1 cellular context compared by ENCODE assay signal in the genomic region with DNA sequence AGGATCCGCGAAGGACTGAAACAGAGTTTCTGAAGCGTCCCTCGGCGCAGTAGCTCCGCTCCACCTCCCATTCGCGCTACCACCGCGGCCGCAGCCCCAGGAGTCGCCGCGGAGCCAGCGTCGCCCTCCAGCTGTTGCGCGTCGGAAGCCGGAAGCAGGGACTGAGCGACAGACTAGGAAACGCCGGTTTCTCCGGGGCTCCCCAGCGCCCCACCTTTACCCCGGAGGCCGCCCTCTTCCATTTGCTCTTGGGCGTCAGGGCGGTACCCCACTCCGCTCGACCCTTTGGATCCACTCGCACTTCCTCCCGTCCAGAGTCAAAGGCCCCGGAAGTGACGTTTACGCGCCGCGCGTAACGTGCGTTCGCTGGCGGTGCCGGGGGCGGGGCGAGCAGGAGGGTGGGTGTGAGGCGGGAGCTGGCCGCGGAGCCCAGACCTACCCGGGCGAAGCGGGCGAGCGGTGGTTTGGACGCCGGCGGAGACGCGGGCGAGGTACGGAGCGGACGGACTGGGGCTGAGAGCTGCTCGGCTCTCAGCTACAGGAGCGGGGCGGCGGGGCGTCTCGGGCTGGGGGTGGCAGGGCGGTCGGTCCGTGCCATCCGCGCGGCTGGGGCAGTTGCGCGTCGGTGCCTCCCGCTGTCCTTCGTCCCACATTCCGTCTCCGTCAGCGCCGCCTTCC.
TF ChIP-seq lines count a peak whose summit lies in the region.

TSS of gene RABGEF1 (plus strand) at position 432 of the 678 bp plus-strand sequence. CDS start 31,167 bp downstream, outside the sequence.

TF ChIP-seq in K562, 482 proteins besides CTCF, POLR2A, EP300 and RAD21 (continued from another document and continues in another):
- TF ChIP-seq, protein P1, sequence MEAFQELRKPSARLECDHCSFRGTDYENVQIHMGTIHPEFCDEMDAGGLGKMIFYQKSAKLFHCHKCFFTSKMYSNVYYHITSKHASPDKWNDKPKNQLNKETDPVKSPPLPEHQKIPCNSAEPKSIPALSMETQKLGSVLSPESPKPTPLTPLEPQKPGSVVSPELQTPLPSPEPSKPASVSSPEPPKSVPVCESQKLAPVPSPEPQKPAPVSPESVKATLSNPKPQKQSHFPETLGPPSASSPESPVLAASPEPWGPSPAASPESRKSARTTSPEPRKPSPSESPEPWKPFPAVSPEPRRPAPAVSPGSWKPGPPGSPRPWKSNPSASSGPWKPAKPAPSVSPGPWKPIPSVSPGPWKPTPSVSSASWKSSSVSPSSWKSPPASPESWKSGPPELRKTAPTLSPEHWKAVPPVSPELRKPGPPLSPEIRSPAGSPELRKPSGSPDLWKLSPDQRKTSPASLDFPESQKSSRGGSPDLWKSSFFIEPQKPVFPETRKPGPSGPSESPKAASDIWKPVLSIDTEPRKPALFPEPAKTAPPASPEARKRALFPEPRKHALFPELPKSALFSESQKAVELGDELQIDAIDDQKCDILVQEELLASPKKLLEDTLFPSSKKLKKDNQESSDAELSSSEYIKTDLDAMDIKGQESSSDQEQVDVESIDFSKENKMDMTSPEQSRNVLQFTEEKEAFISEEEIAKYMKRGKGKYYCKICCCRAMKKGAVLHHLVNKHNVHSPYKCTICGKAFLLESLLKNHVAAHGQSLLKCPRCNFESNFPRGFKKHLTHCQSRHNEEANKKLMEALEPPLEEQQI (IDR thresholded peaks at IDR 0.05) = no peak
- TF ChIP-seq NONO (IDR thresholded peaks at IDR 0.05; ENCODE audit: low read depth in 2 of 2, low read length in 1 of 2) (peak in 1 of 2 experiments; percentile 44; a peak in 1 of 4 replicates), MAX (CRISPR knock-in tag; IDR thresholded peaks at IDR 0.05) (peak; percentile 66), MYC (IDR thresholded peaks at IDR 0.05; ENCODE audit: low read depth, low read length) (peak; percentile 54; the same call in 1 of the 2 replicates), MYC (CRISPR knock-in tag; IDR thresholded peaks at IDR 0.05; ENCODE audit: borderline replicate concordance, low read depth) (peak; percentile 32; the same call in 1 of the 2 replicates), EP400 (IDR thresholded peaks at IDR 0.05) (peak; percentile 83), CSDE1 (IDR thresholded peaks at IDR 0.05) (no peak), ATF3 (IDR thresholded peaks at IDR 0.05) (no peak), ATF3 (CRISPR knock-in tag; conservative IDR thresholded peaks at IDR 0.05) (0 out of 2 replicates have a peak, but pooled peaks have one; percentile 43), MTA1 (IDR thresholded peaks at IDR 0.05; ENCODE audit: borderline replicate concordance) (0 out of 2 replicates have a peak, but pooled peaks have one; percentile 40), ATF4 (CRISPR knock-in tag; IDR thresholded peaks at IDR 0.05) (0 out of 2 replicates have a peak, but pooled peaks have one; percentile 17), PHF8 (IDR thresholded peaks at IDR 0.05; ENCODE audit: borderline replicate concordance, low read length) (peak; percentile 78; the same call in 1 of the 2 replicates), NCOR1 (IDR thresholded peaks at IDR 0.05) (peak; percentile 23; the same call in 1 of the 2 replicates), NFIC (IDR thresholded peaks at IDR 0.05) (no peak), CBFA2T3 (IDR thresholded peaks at IDR 0.05) (no peak), HNRNPLL (IDR thresholded peaks at IDR 0.05; ENCODE audit: low read depth, low read length, poor library complexity, severe bottlenecking) (peak; percentile 95), E2F5 (CRISPR knock-in tag; IDR thresholded peaks at IDR 0.05) (no peak), ZNF511 (CRISPR knock-in tag; IDR thresholded peaks at IDR 0.05) (peak; percentile 65), GABPA (tag; conservative IDR thresholded peaks at IDR 0.05; ENCODE audit: low read depth) (peak; percentile 97), RBBP5 (IDR thresholded peaks at IDR 0.05; ENCODE audit: borderline replicate concordance, insufficient read depth, low read length, poor library complexity, severe bottlenecking) (peak; percentile 73), MED1 (CRISPR knock-in tag; IDR thresholded peaks at IDR 0.05; ENCODE audit: borderline replicate concordance) (no peak), RNF2 (IDR thresholded peaks at IDR 0.05) (peak; percentile 79), ZFP91 (CRISPR knock-in tag; IDR thresholded peaks at IDR 0.05) (peak; percentile 50; the same call in 1 of the 2 replicates), NCOA2 (IDR thresholded peaks at IDR 0.05; ENCODE audit: partially characterized antibody in 2 of 2) (no peak), EGR1 (conservative IDR thresholded peaks at IDR 0.05) (peak; percentile 90), KAT8 (IDR thresholded peaks at IDR 0.05; ENCODE audit: low read depth) (no peak), CREM (IDR thresholded peaks at IDR 0.05; ENCODE audit: low read depth) (peak; percentile 98), NFRKB (IDR thresholded peaks at IDR 0.05; ENCODE audit: low read depth) (peak; percentile 58; the same call in 1 of the 2 replicates), FOXK1 (CRISPR knock-in tag; IDR thresholded peaks at IDR 0.05; ENCODE audit: borderline replicate concordance) (no peak), HCFC1 (IDR thresholded peaks at IDR 0.05; ENCODE audit: low read depth, low read length) (peak; percentile 60; the same call in 1 of the 2 replicates), ZBTB2 (IDR thresholded peaks at IDR 0.05) (peak; percentile 95), RB1 (IDR thresholded peaks at IDR 0.05; ENCODE audit: low read depth) (peak; percentile 38), POLR2G (IDR thresholded peaks at IDR 0.05; ENCODE audit: low read depth, low read length) (peak; percentile 96), LCOR (CRISPR knock-in tag; IDR thresholded peaks at IDR 0.05) (peak; percentile 57; the same call in 1 of the 2 replicates), SIN3A (IDR thresholded peaks at IDR 0.05; ENCODE audit: borderline replicate concordance in 2 of 2, control insufficient read depth in 1 of 2, low read depth in 2 of 2, low read length in 2 of 2) (peak; percentile 87 to 93), KDM4B (IDR thresholded peaks at IDR 0.05; ENCODE audit: borderline replicate concordance in 2 of 2, low read depth in 1 of 2) (peak in 1 of 2 experiments; percentile 13; a peak in 1 of 4 replicates), BHLHE40 (IDR thresholded peaks at IDR 0.05; ENCODE audit: low read length) (0 out of 2 replicates have a peak, but pooled peaks have one; percentile 20), ESRRA (IDR thresholded peaks at IDR 0.05; ENCODE audit: borderline replicate concordance, low read depth) (peak; percentile 55), TAF1 (IDR thresholded peaks at IDR 0.05; ENCODE audit: control insufficient read depth, extremely low read depth, insufficient read depth, low read length, severe bottlenecking) (peak; percentile 77)
- TF ChIP-seq, protein P2, sequence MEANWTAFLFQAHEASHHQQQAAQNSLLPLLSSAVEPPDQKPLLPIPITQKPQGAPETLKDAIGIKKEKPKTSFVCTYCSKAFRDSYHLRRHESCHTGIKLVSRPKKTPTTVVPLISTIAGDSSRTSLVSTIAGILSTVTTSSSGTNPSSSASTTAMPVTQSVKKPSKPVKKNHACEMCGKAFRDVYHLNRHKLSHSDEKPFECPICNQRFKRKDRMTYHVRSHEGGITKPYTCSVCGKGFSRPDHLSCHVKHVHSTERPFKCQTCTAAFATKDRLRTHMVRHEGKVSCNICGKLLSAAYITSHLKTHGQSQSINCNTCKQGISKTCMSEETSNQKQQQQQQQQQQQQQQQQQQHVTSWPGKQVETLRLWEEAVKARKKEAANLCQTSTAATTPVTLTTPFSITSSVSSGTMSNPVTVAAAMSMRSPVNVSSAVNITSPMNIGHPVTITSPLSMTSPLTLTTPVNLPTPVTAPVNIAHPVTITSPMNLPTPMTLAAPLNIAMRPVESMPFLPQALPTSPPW (CRISPR knock-in tag; IDR thresholded peaks at IDR 0.05) = peak; percentile 76
- TF ChIP-seq, protein P3, sequence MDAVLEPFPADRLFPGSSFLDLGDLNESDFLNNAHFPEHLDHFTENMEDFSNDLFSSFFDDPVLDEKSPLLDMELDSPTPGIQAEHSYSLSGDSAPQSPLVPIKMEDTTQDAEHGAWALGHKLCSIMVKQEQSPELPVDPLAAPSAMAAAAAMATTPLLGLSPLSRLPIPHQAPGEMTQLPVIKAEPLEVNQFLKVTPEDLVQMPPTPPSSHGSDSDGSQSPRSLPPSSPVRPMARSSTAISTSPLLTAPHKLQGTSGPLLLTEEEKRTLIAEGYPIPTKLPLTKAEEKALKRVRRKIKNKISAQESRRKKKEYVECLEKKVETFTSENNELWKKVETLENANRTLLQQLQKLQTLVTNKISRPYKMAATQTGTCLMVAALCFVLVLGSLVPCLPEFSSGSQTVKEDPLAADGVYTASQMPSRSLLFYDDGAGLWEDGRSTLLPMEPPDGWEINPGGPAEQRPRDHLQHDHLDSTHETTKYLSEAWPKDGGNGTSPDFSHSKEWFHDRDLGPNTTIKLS (IDR thresholded peaks at IDR 0.05; ENCODE audit: borderline replicate concordance, low read depth) = peak; percentile 55; the same call in 1 of the 2 replicates
- TF ChIP-seq, protein P4, sequence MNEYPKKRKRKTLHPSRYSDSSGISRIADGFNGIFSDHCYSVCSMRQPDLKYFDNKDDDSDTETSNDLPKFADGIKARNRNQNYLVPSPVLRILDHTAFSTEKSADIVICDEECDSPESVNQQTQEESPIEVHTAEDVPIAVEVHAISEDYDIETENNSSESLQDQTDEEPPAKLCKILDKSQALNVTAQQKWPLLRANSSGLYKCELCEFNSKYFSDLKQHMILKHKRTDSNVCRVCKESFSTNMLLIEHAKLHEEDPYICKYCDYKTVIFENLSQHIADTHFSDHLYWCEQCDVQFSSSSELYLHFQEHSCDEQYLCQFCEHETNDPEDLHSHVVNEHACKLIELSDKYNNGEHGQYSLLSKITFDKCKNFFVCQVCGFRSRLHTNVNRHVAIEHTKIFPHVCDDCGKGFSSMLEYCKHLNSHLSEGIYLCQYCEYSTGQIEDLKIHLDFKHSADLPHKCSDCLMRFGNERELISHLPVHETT (CRISPR knock-in tag; conservative IDR thresholded peaks at IDR 0.05 in 1 of 2, IDR thresholded peaks at IDR 0.05 in 1 of 2) = peak in 1 of 2 experiments; percentile 81; a peak in 2 of 4 replicates
- TF ChIP-seq, protein P5, sequence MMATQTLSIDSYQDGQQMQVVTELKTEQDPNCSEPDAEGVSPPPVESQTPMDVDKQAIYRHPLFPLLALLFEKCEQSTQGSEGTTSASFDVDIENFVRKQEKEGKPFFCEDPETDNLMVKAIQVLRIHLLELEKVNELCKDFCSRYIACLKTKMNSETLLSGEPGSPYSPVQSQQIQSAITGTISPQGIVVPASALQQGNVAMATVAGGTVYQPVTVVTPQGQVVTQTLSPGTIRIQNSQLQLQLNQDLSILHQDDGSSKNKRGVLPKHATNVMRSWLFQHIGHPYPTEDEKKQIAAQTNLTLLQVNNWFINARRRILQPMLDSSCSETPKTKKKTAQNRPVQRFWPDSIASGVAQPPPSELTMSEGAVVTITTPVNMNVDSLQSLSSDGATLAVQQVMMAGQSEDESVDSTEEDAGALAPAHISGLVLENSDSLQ (IDR thresholded peaks at IDR 0.05) = peak; percentile 56
